Comparison of ENCODE assay signal across 8 cellular contexts in genomic region chr18:9016819-9017169, GRCh38.
DNase-seq lines count a peak whose midpoint lies in the region; ATAC-seq and TF ChIP-seq lines count a peak whose summit lies in the region.

No MANE protein-coding gene starts in this region.

- H3K27me3 ChIP-seq in MG63 (no peaks in the 10 kb centered on the region), esophagus muscularis mucosa (no peaks in the 10 kb centered on the region)

- peaks cover 15 to 20% (median 18%) of the 10 kb centered on the region in 4 donors for H3K4me1 ChIP-seq in esophagus muscularis mucosa

- ATAC-seq in GM19395 (IDR thresholded peaks at IDR 0.05; ENCODE audit: unreplicated experiment), result peak; percentile 46
- no peak for ATAC-seq in GM18519 (IDR thresholded peaks at IDR 0.05; ENCODE audit: low FRiP score, unreplicated experiment)

- WGBS in esophagus muscularis mucosa, result 32% methylated on average over 9 of the region's 10 CpGs

- DNase-seq in MG63, result no peak
- no peak for DNase-seq in esophagus muscularis mucosa (ENCODE audit: extremely low spot score)
- peak; percentile 11 for DNase-seq in skeletal muscle cell (ENCODE audit: low read depth)
- no peak for DNase-seq in inferior parietal cortex (ENCODE audit: extremely low spot score)
- DNase-seq in DMS53 treated with DMSO at 0.1 percent for 48 hours (lab: John Stamatoyannopoulos, UW; ENCODE audit: unreplicated experiment), result no peak
- DNase-seq in nucleus accumbens (lab: John Stamatoyannopoulos, UW), result no peak

- H3K36me3 ChIP-seq in MG63, result no peaks in the 10 kb centered on the region
- H3K36me3 ChIP-seq in esophagus muscularis mucosa, result no peaks in the 10 kb centered on the region

- no peak for TF ChIP-seq EP300 in esophagus muscularis mucosa (IDR thresholded peaks at IDR 0.05)

- no peak for TF ChIP-seq POLR2A in esophagus muscularis mucosa (IDR thresholded peaks at IDR 0.05; ENCODE audit: low read depth)

- intact Hi-C loops in esophagus muscularis mucosa (cut with DNase I), result no loop called here

- H3K9me3 ChIP-seq in MG63, result peaks cover 3% of the 10 kb centered on the region
- no peaks in the 10 kb centered on the region for H3K9me3 ChIP-seq in esophagus muscularis mucosa

- peak overlapping the region; percentile 73 to 80 (median 75) for H3K27ac ChIP-seq in esophagus muscularis mucosa (replicated peaks in 1 of 4)

- no peak for TF ChIP-seq CTCF in esophagus muscularis mucosa (IDR thresholded peaks at IDR 0.05)

- peak overlapping the region; percentile 36 for H3K4me3 ChIP-seq in MG63
- peak overlapping the region; percentile 32 to 52 (median 40) for H3K4me3 ChIP-seq in esophagus muscularis mucosa
- peak overlapping the region; percentile 5 for H3K4me3 ChIP-seq in skeletal muscle cell (ENCODE audit: low read depth, low read length)
